ENCODE assay signal across 12 cellular contexts in the genomic region with DNA sequence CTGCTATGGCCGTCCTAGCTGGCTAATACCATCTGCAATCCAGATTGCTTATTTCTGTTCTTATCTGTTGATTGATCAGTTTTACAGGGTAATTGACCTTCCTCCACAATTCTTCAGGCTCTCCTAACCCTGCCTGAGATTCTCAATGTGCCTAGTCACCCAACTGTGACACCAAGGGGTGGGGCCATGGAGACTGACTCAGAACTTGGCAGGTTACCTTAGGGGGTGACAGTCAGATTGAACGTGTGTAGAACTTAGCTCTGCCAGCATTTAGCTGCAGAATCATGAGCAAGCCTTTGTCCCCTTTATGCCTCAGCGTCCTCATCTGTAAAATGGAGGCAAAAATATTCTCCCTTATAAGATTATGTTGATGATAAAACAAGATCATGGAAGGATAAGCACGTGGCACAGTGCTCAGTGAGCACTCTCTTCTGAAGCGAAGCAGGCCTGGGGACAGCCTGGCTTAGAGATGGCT. TPM values are rescaled to one million over a fixed set of nuclear protein-coding genes. Genes with fewer than 3 reads are reported as not detected.
DNase-seq lines count a peak whose midpoint lies in the region; ATAC-seq, FAIRE-seq and TF ChIP-seq lines count a peak whose summit lies in the region.
"Had no signal": no experiment of that assay in that cellular context is flagged by ENCODE, and none has a peak within 500 bp of the region (broad histone marks: within the 10 kb centered on the region; RNA-seq: fewer than 3 reads in every experiment).

No MANE protein-coding gene starts in this region.

- H3K27me3 ChIP-seq in subcutaneous abdominal adipose tissue (ENCODE audit: control insufficient read depth in 5 of 5, insufficient read depth in 4 of 5, low read length in 5 of 5) (no peaks in the 10 kb centered on the region), HepG2 (ENCODE audit: control insufficient read depth in 1 of 2, insufficient read depth in 2 of 2, low read length in 2 of 2) (peaks cover 5 to 34% of the 10 kb centered on the region in 2 experiments; a peak in 3 of 5 replicates)
- H3K27me3 ChIP-seq: BE2C had no signal

- TF ChIP-seq POLR2A in HepG2 (IDR thresholded peaks at IDR 0.05; ENCODE audit: insufficient read depth in 1 of 2, low read depth in 2 of 2, low read length in 2 of 2) = no peak

- H3K9ac ChIP-seq in subcutaneous abdominal adipose tissue (ENCODE audit: low read length in 5 of 5) = no peak overlapping the region
- no peak overlapping the region for H3K9ac ChIP-seq in HepG2 (ENCODE audit: insufficient read depth, low read depth, low read length)

- POLR2A ChIA-PET in HepG2 (lab: Yijun Ruan, JAX) = no interaction called here
- POLR2A ChIA-PET in GM10248 (lab: Yijun Ruan, JAX) = no interaction called here

- in situ Hi-C loops in HepG2 (cut with HindIII; ENCODE audit: extremely low pct_ligation_motif_present, low pct_unique_long_range_greater_than_20kb) = no loop called here

- no TSS peak for BruUV-seq in HepG2 (replicated peaks; lab: Mats Ljungman, UMichigan)

- H3K27ac Mint-ChIP-seq in activated T-cell treated with anti-CD3 and anti-CD28 coated beads, Interleukin-2, amount 50 U/mL, for 72 hours = no peak overlapping the region
- H3K27ac Mint-ChIP-seq: activated naive CD8-positive, alpha-beta T cell had no signal

- no peak overlapping the region for H3K4me2 ChIP-seq in HepG2 (ENCODE audit: low read depth, low read length)

- no peak for TF ChIP-seq CTCF in epithelial cell of proximal tubule (conservative IDR thresholded peaks at IDR 0.05; ENCODE audit: low read depth, low read length)
- no peak for TF ChIP-seq CTCF in HepG2 (CRISPR knock-in tag; IDR thresholded peaks at IDR 0.05)
- no peak for TF ChIP-seq CTCF in GM10248 (IDR thresholded peaks at IDR 0.05; ENCODE audit: control extremely low read depth, extremely low read depth, low read depth, missing control alignments)

- intact Hi-C loops in HepG2 (cut with micrococcal nuclease; ENCODE audit: unreplicated experiment) = no loop called here

- TF ChIP-seq RAD21 in HepG2 (CRISPR knock-in tag; IDR thresholded peaks at IDR 0.05) = no peak

- H3K36me3 ChIP-seq in subcutaneous abdominal adipose tissue (ENCODE audit: control insufficient read depth in 5 of 5, insufficient read depth in 5 of 5, low read length in 5 of 5) (no peaks in the 10 kb centered on the region), HepG2 (replicated peaks in 1 of 2; ENCODE audit: control insufficient read depth in 1 of 2, insufficient read depth in 2 of 2, low read length in 2 of 2) (no peaks in the 10 kb centered on the region)
- H3K36me3 ChIP-seq: BE2C, WERI-Rb-1 had no signal

- no peak overlapping the region for H2AFZ ChIP-seq in HepG2 (ENCODE audit: low read length)

- H3K4me1 ChIP-seq in subcutaneous abdominal adipose tissue (ENCODE audit: control insufficient read depth in 5 of 5, insufficient read depth in 5 of 5, low read length in 5 of 5) (peaks cover 0 to 35% (median 20%) of the 10 kb centered on the region in 5 donors), HepG2 (ENCODE audit: insufficient read depth, low read length) (no peaks in the 10 kb centered on the region)

- H3K27ac ChIP-seq in subcutaneous abdominal adipose tissue (ENCODE audit: low read depth, low read length) (peak overlapping the region; percentile 47), HepG2 (ENCODE audit: extremely low read length, insufficient read depth, low read length) (no peak overlapping the region)
- H3K27ac ChIP-seq: WERI-Rb-1 had no signal

- H3K9me3 ChIP-seq in subcutaneous abdominal adipose tissue (ENCODE audit: control insufficient read depth in 5 of 5, low read length in 5 of 5) (no peaks in the 10 kb centered on the region), HepG2 (ENCODE audit: low read length) (no peaks in the 10 kb centered on the region)
- H3K9me3 ChIP-seq: BE2C had no signal

- no peaks in the 10 kb centered on the region for H4K20me1 ChIP-seq in HepG2 (ENCODE audit: insufficient read depth, low read length)

- peaks cover 54% of the 10 kb centered on the region for H3K27me3 Mint-ChIP-seq in activated T-cell treated with anti-CD3 and anti-CD28 coated beads, Interleukin-2, amount 50 U/mL, for 72 hours (ENCODE audit: low read depth)

- no peaks in the 10 kb centered on the region for H3K79me2 ChIP-seq in HepG2 (ENCODE audit: insufficient read depth, low read length)

- ATAC-seq in activated T-cell treated with anti-CD3 and anti-CD28 coated beads, Interleukin-2, amount 50 U/mL, for 72 hours (replicated peaks in 1 of 2) = peak; percentile 66 to 69
- no peak for ATAC-seq in HepG2

- 19% methylated on average over 5 of the region's 5 CpGs for WGBS in HepG2 (ENCODE audit: low lambda C conversion rate)

- CTCF ChIA-PET in HepG2 (lab: Yijun Ruan, JAX; ENCODE audit: low intra/inter-chr PET ratio, low total read pairs) (no interaction called here), GM10248 (lab: Yijun Ruan, JAX) (interaction anchor here (1.0 to 6.4 kb wide), 5 partner anchors 10 to 717 kb away, joined by 4 to 66 read pairs (median 4); no protein-coding TSS in a partner anchor)

- H3K36me3 Mint-ChIP-seq in activated T-cell treated with anti-CD3 and anti-CD28 coated beads, Interleukin-2, amount 50 U/mL, for 72 hours (ENCODE audit: insufficient read depth in 2 of 2) = no peaks in the 10 kb centered on the region
- H3K36me3 Mint-ChIP-seq: activated naive CD8-positive, alpha-beta T cell had no signal

- H3K9me3 Mint-ChIP-seq in activated T-cell treated with anti-CD3 and anti-CD28 coated beads, Interleukin-2, amount 50 U/mL, for 72 hours = peaks cover 0 to 6% of the 10 kb centered on the region in 2 donors

- no peak for TF ChIP-seq EP300 in HepG2 (IDR thresholded peaks at IDR 0.05; ENCODE audit: low read depth in 2 of 2, low read length in 2 of 2)
- TF ChIP-seq EP300 in HepG2 (CRISPR knock-in tag; IDR thresholded peaks at IDR 0.05; ENCODE audit: borderline replicate concordance) = no peak

- no peak overlapping the region for H3K4me3 ChIP-seq in epithelial cell of proximal tubule (ENCODE audit: low read depth, low read length)
- H3K4me3 ChIP-seq in subcutaneous abdominal adipose tissue (ENCODE audit: low read depth in 1 of 5, low read length in 5 of 5) = peak overlapping the region in 1 of 5 donors; percentile 13
- no peak overlapping the region for H3K4me3 ChIP-seq in HepG2 (replicated peaks in 1 of 3; ENCODE audit: insufficient read depth in 1 of 3, low read depth in 2 of 3, low read length in 3 of 3)

- no peaks in the 10 kb centered on the region for H3K4me1 Mint-ChIP-seq in activated T-cell treated with anti-CD3 and anti-CD28 coated beads, Interleukin-2, amount 50 U/mL, for 72 hours (ENCODE audit: low read depth)

- DNase-seq in activated T-cell treated with anti-CD3 and anti-CD28 coated beads, Interleukin-2, amount 50 U/mL, for 72 hours = peak in 1 of 2 donors; percentile 13
- DNase-seq in activated T-cell treated with anti-CD3 and anti-CD28 coated beads, Interleukin-2, amount 50 U/mL, for 48 hours = no peak
- DNase-seq in NCI-H460 (ENCODE audit: extremely low read depth, low read depth) (peak; percentile 59), epithelial cell of proximal tubule (ENCODE audit: low read depth) (peak; percentile 46), COLO829 (ENCODE audit: low spot score) (no peak), HepG2 (ENCODE audit: low spot score) (no peak), GM10248 (ENCODE audit: extremely low spot score) (no peak)
- DNase-seq: BE2C, NCI-H510A, WERI-Rb-1 had no signal

- no peak for FAIRE-seq in HepG2 (lab: Jason Lieb, UNC)

- no peak overlapping the region for H3K4me3 Mint-ChIP-seq in activated T-cell treated with anti-CD3 and anti-CD28 coated beads, Interleukin-2, amount 50 U/mL, for 72 hours
- H3K4me3 Mint-ChIP-seq: activated naive CD8-positive, alpha-beta T cell had no signal

RNA-seq across cellular contexts. Expression of gene LEP, which starts 19.1 kb away (rescaled TPM):
- not detected for total RNA-seq in activated T-cell treated with anti-CD3 and anti-CD28 coated beads, Interleukin-2, amount 50 U/mL, for 72 hours
- total RNA-seq in NCI-H460 (2014; rRNA removed; shearing (Covaris generic)) = not detected in 2 replicates
- polyA plus RNA-seq in NCI-H460 (2014; cell fraction: nucleus; rRNA removed) = not detected in 2 replicates
- total RNA-seq in epithelial cell of proximal tubule (not detected in 2 replicates), HepG2 (2016; rRNA removed; fragmentation: Illumina TruSeq; extraction: Trizol) (not detected in 2 replicates)
- total RNA-seq in HepG2 (2016; cell fraction: cytosol; rRNA removed; fragmentation: Illumina TruSeq; extraction: Trizol; ENCODE audit: low read depth) = not detected in 2 replicates
- total RNA-seq in HepG2 (2016; cell fraction: insoluble cytoplasmic fraction; rRNA removed; fragmentation: Illumina TruSeq; extraction: Trizol) = not detected in 2 replicates
- not detected in 2 replicates for total RNA-seq in HepG2 (2016; cell fraction: membrane; rRNA removed; fragmentation: Illumina TruSeq; extraction: Trizol)
- total RNA-seq in HepG2 (2016; cell fraction: nucleus; rRNA removed; fragmentation: Illumina TruSeq; extraction: Trizol) = not detected in 2 replicates
- polyA plus RNA-seq in HepG2 (2011; rRNA removed) = 0.04 and 0.05 TPM in 2 replicates
- 0.01 and 0.03 TPM in 2 replicates for polyA plus RNA-seq in HepG2 (2011; cell fraction: cytosol; rRNA removed)
- polyA plus RNA-seq in HepG2 (2011; cell fraction: nucleus; rRNA removed) = not detected in 2 replicates
- 0.09 and 0.12 TPM in 2 replicates for polyA plus RNA-seq in HepG2 (2012)
- not detected in 2 replicates for polyA plus RNA-seq in HepG2 (2016; cell fraction: cytosol; fragmentation: Illumina TruSeq; extraction: Trizol; ENCODE audit: low read depth)
- not detected in 2 replicates for polyA plus RNA-seq in HepG2 (2016; cell fraction: insoluble cytoplasmic fraction; fragmentation: Illumina TruSeq; extraction: Trizol; ENCODE audit: low read depth)
- polyA plus RNA-seq in HepG2 (2016; cell fraction: membrane; fragmentation: Illumina TruSeq; extraction: Trizol; ENCODE audit: low read depth) = not detected in 2 replicates
- not detected in 2 replicates for polyA plus RNA-seq in HepG2 (2016; cell fraction: nucleus; fragmentation: Illumina TruSeq; extraction: Trizol; ENCODE audit: insufficient read depth, low read depth)
- not detected in 2 replicates for polyA minus RNA-seq in HepG2 (2011; rRNA and poly(A)+ RNA removed; ENCODE audit: low replicate concordance)
- polyA minus RNA-seq in HepG2 (2011; cell fraction: cytosol; rRNA and poly(A)+ RNA removed) = not detected in 2 replicates
- not detected in 2 replicates for polyA minus RNA-seq in HepG2 (2011; cell fraction: nucleus; rRNA and poly(A)+ RNA removed)

Comparison
In these comparisons a context has a peak if more than half of its experiments do, and no peak if none do; other contexts are left out.
1. DNase-seq: peak in NCI-H460 (single experiment) and epithelial cell of proximal tubule (single experiment); none in activated T-cell treated with anti-CD3 and anti-CD28 coated beads, Interleukin-2, amount 50 U/mL, for 48 hours (0 of 2), COLO829 (single experiment), HepG2 (single experiment) and GM10248 (single experiment).